Comparison of ENCODE assay signal across 11 cellular contexts in the genomic region with DNA sequence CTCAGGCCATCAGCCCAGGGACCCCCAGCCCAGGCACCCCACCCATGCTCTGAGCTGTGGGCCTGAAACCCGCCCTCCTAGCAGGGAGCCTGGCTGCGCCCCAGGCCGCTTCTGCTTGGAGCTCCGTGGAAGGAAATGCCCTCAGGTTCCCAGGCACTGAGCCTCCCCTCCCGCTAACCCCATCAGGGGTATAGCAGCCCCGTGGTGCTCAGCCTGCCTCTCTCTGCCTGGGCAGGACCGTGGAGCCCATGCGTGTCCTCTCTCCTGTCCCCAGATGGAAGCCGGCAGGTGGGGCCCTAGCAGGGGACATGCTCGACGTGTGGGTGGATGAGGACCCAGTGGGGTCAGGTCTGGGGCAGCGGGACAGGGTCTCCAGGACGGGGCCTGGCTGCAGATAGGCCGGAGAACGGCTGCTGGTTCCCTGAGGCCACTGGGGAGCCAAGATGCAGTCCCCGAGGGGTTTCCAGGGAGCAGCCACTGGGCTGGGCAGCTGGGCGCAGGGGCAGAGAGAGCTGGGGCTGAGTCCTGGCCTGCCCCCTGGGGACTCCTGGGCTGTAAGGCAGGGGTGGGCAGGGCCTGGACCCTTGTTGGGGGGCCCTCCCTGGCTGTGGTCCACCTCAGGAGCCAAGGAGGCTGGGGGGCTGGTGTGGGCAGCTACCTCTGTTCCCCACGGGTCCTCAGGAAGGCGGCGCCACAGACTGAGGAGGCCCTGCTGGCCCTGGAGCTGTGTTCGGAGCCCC.
DNase-seq lines count a peak whose midpoint lies in the region; ATAC-seq and TF ChIP-seq lines count a peak whose summit lies in the region.
"Had no signal": no experiment of that assay in that cellular context is flagged by ENCODE, and none has a peak within 500 bp of the region (broad histone marks: within the 10 kb centered on the region; RNA-seq: fewer than 3 reads in every experiment).

No MANE protein-coding gene starts in this region.

- H3K27ac Mint-ChIP-seq in neural progenitor cell: no peak overlapping the region

- no peaks in the 10 kb centered on the region for H3K79me2 ChIP-seq in neural progenitor cell (ENCODE audit: low read depth)
- no peaks in the 10 kb centered on the region for H3K79me2 ChIP-seq in OCI-LY7 (ENCODE audit: insufficient read depth, low read depth, low read length)

- ATAC-seq in activated CD4-positive, CD25-positive, alpha-beta regulatory T cell treated with anti-CD3 and anti-CD28 coated beads, Interleukin-2, amount 50 U/mL, for 24 hours: no peak

- no TSS peak for BruUV-seq in OCI-LY7 (replicated peaks; lab: Mats Ljungman, UMichigan)

- H2AFZ ChIP-seq in neural progenitor cell (replicated peaks) (no peak overlapping the region), OCI-LY7 (ENCODE audit: low read length) (no peak overlapping the region)

- H3F3A ChIP-seq in neural progenitor cell (ENCODE audit: low read depth): peaks cover 30% of the 10 kb centered on the region

- H3K27ac ChIP-seq in AG04450 (ENCODE audit: low read depth, low read length) (peak overlapping the region; percentile 52), HEK293 (ENCODE audit: extremely low read depth, low read depth, low read length) (peak overlapping the region; percentile 30; the same call in 1 of the 2 replicates), breast epithelium (peak overlapping the region; percentile 93 to 95), neural progenitor cell (peak overlapping the region; percentile 78), OCI-LY7 (ENCODE audit: low read depth, low read length, poor library complexity, severe bottlenecking) (no peak overlapping the region)
- H3K27ac ChIP-seq: HL-60 had no signal

- H3K27me3 Mint-ChIP-seq in neural progenitor cell (ENCODE audit: insufficient read depth, low read depth): peaks cover 4% of the 10 kb centered on the region

- no peak for TF ChIP-seq POLR2A in breast epithelium (IDR thresholded peaks at IDR 0.05)

- CTCF ChIA-PET in AG04450 (lab: Charles Lee) (interaction anchor here (0.5 to 3.4 kb wide), 13 partner anchors 9 to 126 kb away, joined by 3 to 12 read pairs (median 4); a partner anchor contains a TSS), HEK293 (lab: Yijun Ruan, JAX) (interaction anchor here (0.6 to 3.1 kb wide), 12 partner anchors 8 to 1342 kb away, joined by 3 to 12 read pairs (median 3); no protein-coding TSS in a partner anchor), OCI-LY7 (lab: Charles Lee; ENCODE audit: unreplicated experiment) (interaction anchor here (0.8 kb wide), 1 partner anchor 121 kb away, joined by 4 read pairs; a partner anchor contains a TSS)

- peaks cover 12% of the 10 kb centered on the region for H3K4me1 ChIP-seq in HEK293 (ENCODE audit: control insufficient read depth, insufficient read depth, low read length)
- peaks cover 6 to 24% of the 10 kb centered on the region in 2 donors for H3K4me1 ChIP-seq in breast epithelium
- peaks cover 36% of the 10 kb centered on the region for H3K4me1 ChIP-seq in neural progenitor cell
- peaks cover 3% of the 10 kb centered on the region for H3K4me1 ChIP-seq in OCI-LY7 (ENCODE audit: insufficient read depth, low read length, poor library complexity, severe bottlenecking)

- POLR2A ChIA-PET in AG04450 (lab: Yijun Ruan, JAX): interaction anchor here (1.4 kb wide), 1 partner anchor 87 kb away, joined by 7 read pairs; no protein-coding TSS in a partner anchor
- POLR2A ChIA-PET in HEK293 (lab: Yijun Ruan, JAX): interaction anchor here (0.6 to 1.9 kb wide), 4 partner anchors 68 to 127 kb away, joined by 3 to 8 read pairs (median 4); no protein-coding TSS in a partner anchor
- POLR2A ChIA-PET in OCI-LY7 (lab: Charles Lee): no interaction called here

- no peaks in the 10 kb centered on the region for H3K9me3 Mint-ChIP-seq in neural progenitor cell

- intact Hi-C loops in breast epithelium (cut with DNase I; ENCODE audit: low total_unique reads) (no loop called here), OCI-LY7 (cut with micrococcal nuclease; ENCODE audit: unreplicated experiment) (no loop called here)

- H3K27me3 ChIP-seq in AG04450 (ENCODE audit: control insufficient read depth, insufficient read depth, low read length): no peaks in the 10 kb centered on the region
- H3K27me3 ChIP-seq in breast epithelium: no peaks in the 10 kb centered on the region
- H3K27me3 ChIP-seq in neural progenitor cell: no peaks in the 10 kb centered on the region
- no peaks in the 10 kb centered on the region for H3K27me3 ChIP-seq in MG63

- no peak for DNase-seq in AG04450 (ENCODE audit: low read depth, low spot score)
- no peak for DNase-seq in breast epithelium (ENCODE audit: low spot score in 2 of 2)
- no peak for DNase-seq in neural progenitor cell (ENCODE audit: low spot score)
- DNase-seq in H4 (ENCODE audit: low spot score): no peak
- DNase-seq in MG63: no peak
- DNase-seq in OCI-LY7 (ENCODE audit: low spot score): no peak
- DNase-seq: NCI-H510A treated with DMSO at 0.1 percent for 48 hours had no signal

- peaks cover 12% of the 10 kb centered on the region for H3K4me1 Mint-ChIP-seq in neural progenitor cell

- H3K36me3 ChIP-seq in HEK293 (ENCODE audit: control insufficient read depth in 2 of 2, insufficient read depth in 1 of 2, low read length in 2 of 2) (no peaks in the 10 kb centered on the region), breast epithelium (no peaks in the 10 kb centered on the region), neural progenitor cell (no peaks in the 10 kb centered on the region), MG63 (no peaks in the 10 kb centered on the region), OCI-LY7 (ENCODE audit: insufficient read depth, low read length) (no peaks in the 10 kb centered on the region)

- H3K9me3 ChIP-seq in AG04450 (ENCODE audit: control insufficient read depth, insufficient read depth, low read length): no peaks in the 10 kb centered on the region; the same call in 1 of the 2 replicates
- no peaks in the 10 kb centered on the region for H3K9me3 ChIP-seq in HEK293 (ENCODE audit: control insufficient read depth, insufficient read depth, low read depth, low read length)
- no peaks in the 10 kb centered on the region for H3K9me3 ChIP-seq in breast epithelium
- H3K9me3 ChIP-seq in neural progenitor cell (ENCODE audit: low read depth): no peaks in the 10 kb centered on the region
- no peaks in the 10 kb centered on the region for H3K9me3 ChIP-seq in MG63
- H3K9me3 ChIP-seq in OCI-LY7 (ENCODE audit: low read length): no peaks in the 10 kb centered on the region

- H3K36me3 Mint-ChIP-seq in neural progenitor cell: no peaks in the 10 kb centered on the region

- H3K9ac ChIP-seq in neural progenitor cell: no peak overlapping the region

- H3K4me3 ChIP-seq in AG04450 (ENCODE audit: low read depth, low read length): no peak overlapping the region
- no peak overlapping the region for H3K4me3 ChIP-seq in HEK293 (ENCODE audit: low read depth, low read length)
- H3K4me3 ChIP-seq in breast epithelium: peak overlapping the region in 1 of 3 donors; percentile 61
- H3K4me3 ChIP-seq in neural progenitor cell: no peak overlapping the region
- H3K4me3 ChIP-seq in MG63: no peak overlapping the region
- H3K4me3 ChIP-seq in OCI-LY7 (ENCODE audit: low read depth, low read length, poor library complexity, severe bottlenecking): no peak overlapping the region
- H3K4me3 ChIP-seq: lung had no signal

- no peaks in the 10 kb centered on the region for H3K9me2 ChIP-seq in OCI-LY7 (ENCODE audit: insufficient read depth, low read length)

- H3K4me2 ChIP-seq in neural progenitor cell (peak overlapping the region; percentile 79), OCI-LY7 (ENCODE audit: low read length) (no peak overlapping the region)

- no peak for TF ChIP-seq CTCF in AG04450 (IDR thresholded peaks at IDR 0.05; ENCODE audit: low read depth, low read length)
- TF ChIP-seq CTCF in HEK293 (tag by site-specific recombination; IDR thresholded peaks at IDR 0.05): no peak
- no peak for TF ChIP-seq CTCF in breast epithelium (IDR thresholded peaks at IDR 0.05)
- no peak for TF ChIP-seq CTCF in neural progenitor cell (IDR thresholded peaks at IDR 0.05)
- TF ChIP-seq CTCF in OCI-LY7 (conservative IDR thresholded peaks at IDR 0.05; ENCODE audit: low read length): no peak

- H4K20me1 ChIP-seq in neural progenitor cell (ENCODE audit: low read depth) (peaks cover 13% of the 10 kb centered on the region), OCI-LY7 (ENCODE audit: insufficient read depth, low read length) (no peaks in the 10 kb centered on the region)

- peak overlapping the region; percentile 46 for H3K4me3 Mint-ChIP-seq in neural progenitor cell

TF ChIP-seq in HEK293, 187 proteins besides CTCF, POLR2A, EP300 and RAD21 (continues in another document):
- no peak for TF ChIP-seq ZNF549 (tag by site-specific recombination; IDR thresholded peaks at IDR 0.05)
- TF ChIP-seq ZNF664 (tag by site-specific recombination; IDR thresholded peaks at IDR 0.05): no peak
- 0 out of 2 replicates have a peak, but pooled peaks have one; percentile 35 for TF ChIP-seq ZXDB (tag by site-specific recombination; IDR thresholded peaks at IDR 0.05)
- TF ChIP-seq SP7 (tag by site-specific recombination; IDR thresholded peaks at IDR 0.05): peak; percentile 66
- peak; percentile 33; the same call in 1 of the 2 replicates for TF ChIP-seq ZFHX2 (tag by site-specific recombination; conservative IDR thresholded peaks at IDR 0.05)
- TF ChIP-seq GLIS2 (tag by site-specific recombination; IDR thresholded peaks at IDR 0.05): peak; percentile 84
- no peak for TF ChIP-seq ZNF133 (tag by site-specific recombination; IDR thresholded peaks at IDR 0.05)
- TF ChIP-seq MEIS1 (CRISPR knock-in tag; IDR thresholded peaks at IDR 0.05; ENCODE audit: borderline replicate concordance): no peak
- TF ChIP-seq ZNF423 (tag by site-specific recombination; IDR thresholded peaks at IDR 0.05): no peak
- peak; percentile 89 for TF ChIP-seq ZIC2 (tag by site-specific recombination; IDR thresholded peaks at IDR 0.05)
- TF ChIP-seq ZNF354C (tag by site-specific recombination; IDR thresholded peaks at IDR 0.05; ENCODE audit: borderline replicate concordance, low read depth): no peak
- no peak for TF ChIP-seq ZNF433 (tag by site-specific recombination; IDR thresholded peaks at IDR 0.05; ENCODE audit: low read depth)
- no peak for TF ChIP-seq ZNF843 (tag by site-specific recombination; IDR thresholded peaks at IDR 0.05)
- TF ChIP-seq ZNF792 (tag by site-specific recombination; IDR thresholded peaks at IDR 0.05): no peak
- TF ChIP-seq, protein P1, sequence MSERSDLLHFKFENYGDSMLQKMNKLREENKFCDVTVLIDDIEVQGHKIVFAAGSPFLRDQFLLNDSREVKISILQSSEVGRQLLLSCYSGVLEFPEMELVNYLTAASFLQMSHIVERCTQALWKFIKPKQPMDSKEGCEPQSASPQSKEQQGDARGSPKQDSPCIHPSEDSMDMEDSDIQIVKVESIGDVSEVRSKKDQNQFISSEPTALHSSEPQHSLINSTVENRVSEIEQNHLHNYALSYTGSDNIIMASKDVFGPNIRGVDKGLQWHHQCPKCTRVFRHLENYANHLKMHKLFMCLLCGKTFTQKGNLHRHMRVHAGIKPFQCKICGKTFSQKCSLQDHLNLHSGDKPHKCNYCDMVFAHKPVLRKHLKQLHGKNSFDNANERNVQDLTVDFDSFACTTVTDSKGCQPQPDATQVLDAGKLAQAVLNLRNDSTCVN (tag by site-specific recombination; optimal IDR thresholded peaks at IDR 0.05): no peak
